ENCODE assay signal across 17 cellular contexts in genomic region chr11:5767056-5767455, GRCh38. TPM values are rescaled to one million over a fixed set of nuclear protein-coding genes. Genes with fewer than 3 reads are reported as not detected.
DNase-seq lines count a peak whose midpoint lies in the region; ATAC-seq lines count a peak whose summit lies in the region.
"Had no signal": no experiment of that assay in that cellular context is flagged by ENCODE, and none has a peak within 500 bp of the region (broad histone marks: within the 10 kb centered on the region; RNA-seq: fewer than 3 reads in every experiment).

No MANE protein-coding gene starts in this region.

- H3K9me3 Mint-ChIP-seq in naive thymus-derived CD8-positive, alpha-beta T cell = no peaks in the 10 kb centered on the region
- H3K9me3 Mint-ChIP-seq in activated naive CD8-positive, alpha-beta T cell treated with anti-CD3 and anti-CD28 coated beads for 36 hours = no peaks in the 10 kb centered on the region

- in situ Hi-C loops in GM23248 (cut with MboI) = no loop called here

- H3K4me3 Mint-ChIP-seq in naive thymus-derived CD8-positive, alpha-beta T cell = no peak overlapping the region
- H3K4me3 Mint-ChIP-seq in activated naive CD8-positive, alpha-beta T cell treated with anti-CD3 and anti-CD28 coated beads for 36 hours = no peak overlapping the region
- H3K4me3 Mint-ChIP-seq: CD4-positive, CD25-positive, alpha-beta regulatory T cell had no signal

- no peaks in the 10 kb centered on the region for H3K36me3 ChIP-seq in GM23248 (ENCODE audit: low read depth)
- H3K36me3 ChIP-seq: BLaER1 treated with 17β-estradiol and CSF1 and Interleukin-3, amounts not matched to agents 10 nM and 100 nM had no signal

- H3K9me3 ChIP-seq in GM23248 (ENCODE audit: low read depth) = no peaks in the 10 kb centered on the region
- H3K9me3 ChIP-seq: BLaER1 treated with 17β-estradiol and CSF1 and Interleukin-3, amounts not matched to agents 10 nM and 100 nM had no signal

- ATAC-seq in naive thymus-derived CD8-positive, alpha-beta T cell = no peak

- no peaks in the 10 kb centered on the region for H3F3A ChIP-seq in GM23248 (ENCODE audit: insufficient read depth)

- H3K4me1 ChIP-seq in GM23248 (ENCODE audit: insufficient read depth) = no peaks in the 10 kb centered on the region
- H3K4me1 ChIP-seq: BLaER1 treated with 17β-estradiol and CSF1 and Interleukin-3, amounts not matched to agents 10 nM and 100 nM had no signal

- H3K27me3 Mint-ChIP-seq in naive thymus-derived CD8-positive, alpha-beta T cell = no peaks in the 10 kb centered on the region
- no peaks in the 10 kb centered on the region for H3K27me3 Mint-ChIP-seq in activated naive CD8-positive, alpha-beta T cell treated with anti-CD3 and anti-CD28 coated beads for 36 hours

- H3K9ac ChIP-seq in GM23248 = no peak overlapping the region
- H3K9ac ChIP-seq: BLaER1 treated with 17β-estradiol and CSF1 and Interleukin-3, amounts not matched to agents 10 nM and 100 nM had no signal

- no peaks in the 10 kb centered on the region for H3K9me2 ChIP-seq in GM23248 (ENCODE audit: insufficient read depth)

- POLR2A ChIA-PET in naive thymus-derived CD8-positive, alpha-beta T cell (lab: Charles Lee) = no interaction called here

- no peak overlapping the region for H3K27ac Mint-ChIP-seq in naive thymus-derived CD8-positive, alpha-beta T cell
- H3K27ac Mint-ChIP-seq in activated naive CD8-positive, alpha-beta T cell treated with anti-CD3 and anti-CD28 coated beads for 36 hours = no peak overlapping the region
- H3K27ac Mint-ChIP-seq: CD4-positive, CD25-positive, alpha-beta regulatory T cell had no signal

- H3K36me3 Mint-ChIP-seq in naive thymus-derived CD8-positive, alpha-beta T cell = no peaks in the 10 kb centered on the region
- H3K36me3 Mint-ChIP-seq in activated naive CD8-positive, alpha-beta T cell treated with anti-CD3 and anti-CD28 coated beads for 36 hours = no peaks in the 10 kb centered on the region
- H3K36me3 Mint-ChIP-seq: CD4-positive, CD25-positive, alpha-beta regulatory T cell had no signal

- no peaks in the 10 kb centered on the region for H4K20me1 ChIP-seq in GM23248 (ENCODE audit: insufficient read depth)
- H4K20me1 ChIP-seq: BLaER1 treated with 17β-estradiol and CSF1 and Interleukin-3, amounts not matched to agents 10 nM and 100 nM had no signal

- no peak overlapping the region for H3K4me2 ChIP-seq in GM23248 (ENCODE audit: unreplicated experiment)
- H3K4me2 ChIP-seq: BLaER1 treated with 17β-estradiol and CSF1 and Interleukin-3, amounts not matched to agents 10 nM and 100 nM had no signal

- DNase-seq in GM23248 (peak; percentile 3), M059J (ENCODE audit: low read depth) (peak; percentile 12), astrocyte of the hippocampus (ENCODE audit: low read depth, low spot score) (peak; percentile 0), myocyte (ENCODE audit: low read depth) (peak; percentile 2), NCI-H2029 (lab: John Stamatoyannopoulos, UW) (no peak)
- no peak for DNase-seq in naive thymus-derived CD8-positive, alpha-beta T cell
- no peak for DNase-seq in stimulated activated naive CD4-positive, alpha-beta T cell (lab: John Stamatoyannopoulos, UW)
- no peak for DNase-seq in activated naive CD8-positive, alpha-beta T cell treated with anti-CD3 and anti-CD28 coated beads for 36 hours
- DNase-seq: ACHN; Calu3; CD4-positive, CD25-positive, alpha-beta regulatory T cell; DMS 273 treated with DMSO at 0.1 percent for 48 hours; H7 had no signal

- WGBS in GM23248 (ENCODE audit: low coverage in 1 of 2, low lambda C conversion rate in 2 of 2, missing lambda C conversion rate in 2 of 2), 2 experiments = 40 to 50% methylated on average over 1 of the region's 1 CpG

- H3K79me2 ChIP-seq in GM23248 (ENCODE audit: insufficient read depth) = no peaks in the 10 kb centered on the region

- no peaks in the 10 kb centered on the region for H3K4me1 Mint-ChIP-seq in naive thymus-derived CD8-positive, alpha-beta T cell
- no peaks in the 10 kb centered on the region for H3K4me1 Mint-ChIP-seq in activated naive CD8-positive, alpha-beta T cell treated with anti-CD3 and anti-CD28 coated beads for 36 hours
- H3K4me1 Mint-ChIP-seq: CD4-positive, CD25-positive, alpha-beta regulatory T cell had no signal

- H2AFZ ChIP-seq in GM23248 = no peak overlapping the region

- no peak overlapping the region for H3K4me3 ChIP-seq in GM23248
- H3K4me3 ChIP-seq: BLaER1 treated with 17β-estradiol and CSF1 and Interleukin-3, amounts not matched to agents 10 nM and 100 nM had no signal

- H3K27ac ChIP-seq in GM23248 = no peak overlapping the region
- H3K27ac ChIP-seq: BLaER1 treated with 17β-estradiol and CSF1 and Interleukin-3, amounts not matched to agents 10 nM and 100 nM had no signal

- H3K27me3 ChIP-seq in GM23248 (replicated peaks; ENCODE audit: insufficient read depth) = no peaks in the 10 kb centered on the region
- H3K27me3 ChIP-seq: BLaER1 treated with 17β-estradiol and CSF1 and Interleukin-3, amounts not matched to agents 10 nM and 100 nM had no signal

RNA-seq across cellular contexts. Expression of gene OR52N4, which starts 13.0 kb away (rescaled TPM):
- total RNA-seq in GM23248 (2014; rRNA removed; shearing (Covaris generic)) = 0.43 TPM in 1 of 2 replicates, not detected in the other
- not detected in 2 replicates for polyA plus RNA-seq in GM23248 (2016; fragmentation: Nextera tagmentation; extraction: Ambion mirVana)
- not detected in 2 replicates for total RNA-seq in M059J (2014; rRNA removed; shearing (Covaris generic))
- total RNA-seq in myocyte = not detected in 2 replicates
- 0.06 TPM for polyA plus RNA-seq in myocyte (2012)
- 1 to 10 TPM; 2.2 to 2.6 TPM for total RNA-seq in naive thymus-derived CD8-positive, alpha-beta T cell
- polyA plus RNA-seq in naive thymus-derived CD8-positive, alpha-beta T cell = under 1 TPM in 2 of 3 donors, not detected in 1; 0.55 to 0.59 TPM
- under 1 TPM; 0.35 to 0.40 TPM for total RNA-seq in activated naive CD8-positive, alpha-beta T cell treated with anti-CD3 and anti-CD28 coated beads for 36 hours
- total RNA-seq: A172, Calu3, Daoy, H7, HT-29 had no signal

RNA-seq across cellular contexts. Expression of gene OR52N5, which starts 16.1 kb away (rescaled TPM):
- not detected in 2 replicates for total RNA-seq in GM23248 (2014; rRNA removed; shearing (Covaris generic))
- not detected in 2 replicates for polyA plus RNA-seq in GM23248 (2016; fragmentation: Nextera tagmentation; extraction: Ambion mirVana)
- not detected in 2 replicates for total RNA-seq in M059J (2014; rRNA removed; shearing (Covaris generic))
- not detected in 2 replicates for total RNA-seq in myocyte
- polyA plus RNA-seq in myocyte (2012) = not detected
- not detected for total RNA-seq in naive thymus-derived CD8-positive, alpha-beta T cell
- not detected for polyA plus RNA-seq in naive thymus-derived CD8-positive, alpha-beta T cell
- not detected for total RNA-seq in activated naive CD8-positive, alpha-beta T cell treated with anti-CD3 and anti-CD28 coated beads for 36 hours
- total RNA-seq: A172; Calu3; CD4-positive, CD25-positive, alpha-beta regulatory T cell; Daoy; H7; HT-29 had no signal
- polyA plus RNA-seq: CD4-positive, CD25-positive, alpha-beta regulatory T cell had no signal

RNA-seq across cellular contexts. Expression of gene OR52N1, which starts 24.0 kb away (rescaled TPM):
- total RNA-seq in GM23248 (2014; rRNA removed; shearing (Covaris generic)) = not detected in 2 replicates
- not detected in 2 replicates for polyA plus RNA-seq in GM23248 (2016; fragmentation: Nextera tagmentation; extraction: Ambion mirVana)
- total RNA-seq in M059J (2014; rRNA removed; shearing (Covaris generic)) = not detected in 2 replicates
- not detected in 2 replicates for total RNA-seq in myocyte
- polyA plus RNA-seq in myocyte (2012) = not detected
- not detected for total RNA-seq in naive thymus-derived CD8-positive, alpha-beta T cell
- not detected for polyA plus RNA-seq in naive thymus-derived CD8-positive, alpha-beta T cell
- not detected for total RNA-seq in activated naive CD8-positive, alpha-beta T cell treated with anti-CD3 and anti-CD28 coated beads for 36 hours
- total RNA-seq: A172; Calu3; CD4-positive, CD25-positive, alpha-beta regulatory T cell; Daoy; H7; HT-29 had no signal
- polyA plus RNA-seq: CD4-positive, CD25-positive, alpha-beta regulatory T cell had no signal

RNA-seq across cellular contexts. Expression of gene OR56B1, which starts 30.8 kb away (rescaled TPM):
- total RNA-seq in GM23248 (2014; rRNA removed; shearing (Covaris generic)) = not detected in 2 replicates
- polyA plus RNA-seq in GM23248 (2016; fragmentation: Nextera tagmentation; extraction: Ambion mirVana) = not detected in 2 replicates
- total RNA-seq in M059J (2014; rRNA removed; shearing (Covaris generic)) = not detected in 2 replicates
- not detected in 2 replicates for total RNA-seq in myocyte
- polyA plus RNA-seq in myocyte (2012) = not detected
- under 1 TPM; 0.36 to 0.42 TPM for total RNA-seq in naive thymus-derived CD8-positive, alpha-beta T cell
- polyA plus RNA-seq in naive thymus-derived CD8-positive, alpha-beta T cell = not detected
- under 1 TPM; 0.10 to 0.16 TPM for total RNA-seq in activated naive CD8-positive, alpha-beta T cell treated with anti-CD3 and anti-CD28 coated beads for 36 hours
- total RNA-seq: A172; Calu3; CD4-positive, CD25-positive, alpha-beta regulatory T cell; Daoy; H7; HT-29 had no signal

RNA-seq across cellular contexts. Expression of gene OR52N2, which starts 41.7 kb away (rescaled TPM):
- not detected in 2 replicates for total RNA-seq in GM23248 (2014; rRNA removed; shearing (Covaris generic))
- not detected in 2 replicates for polyA plus RNA-seq in GM23248 (2016; fragmentation: Nextera tagmentation; extraction: Ambion mirVana)
- total RNA-seq in M059J (2014; rRNA removed; shearing (Covaris generic)) = 0.12 TPM in 1 of 2 replicates, not detected in the other
- not detected in 2 replicates for total RNA-seq in myocyte
- not detected for polyA plus RNA-seq in myocyte (2012)
- total RNA-seq in naive thymus-derived CD8-positive, alpha-beta T cell = not detected
- polyA plus RNA-seq in naive thymus-derived CD8-positive, alpha-beta T cell = not detected
- not detected for total RNA-seq in activated naive CD8-positive, alpha-beta T cell treated with anti-CD3 and anti-CD28 coated beads for 36 hours
- total RNA-seq: A172; Calu3; CD4-positive, CD25-positive, alpha-beta regulatory T cell; Daoy; H7; HT-29 had no signal
- polyA plus RNA-seq: CD4-positive, CD25-positive, alpha-beta regulatory T cell had no signal

Comparison
In these comparisons a context has a peak if more than half of its experiments do, and no peak if none do; other contexts are left out.
1. DNase-seq: peak in GM23248 (single experiment), M059J (single experiment), astrocyte of the hippocampus (single experiment) and myocyte (single experiment); none in naive thymus-derived CD8-positive, alpha-beta T cell (0 of 10), stimulated activated naive CD4-positive, alpha-beta T cell (0 of 6), NCI-H2029 (single experiment) and activated naive CD8-positive, alpha-beta T cell treated with anti-CD3 and anti-CD28 coated beads for 36 hours (single experiment).